15 cellular contexts compared by ENCODE assay signal in the genomic region with DNA sequence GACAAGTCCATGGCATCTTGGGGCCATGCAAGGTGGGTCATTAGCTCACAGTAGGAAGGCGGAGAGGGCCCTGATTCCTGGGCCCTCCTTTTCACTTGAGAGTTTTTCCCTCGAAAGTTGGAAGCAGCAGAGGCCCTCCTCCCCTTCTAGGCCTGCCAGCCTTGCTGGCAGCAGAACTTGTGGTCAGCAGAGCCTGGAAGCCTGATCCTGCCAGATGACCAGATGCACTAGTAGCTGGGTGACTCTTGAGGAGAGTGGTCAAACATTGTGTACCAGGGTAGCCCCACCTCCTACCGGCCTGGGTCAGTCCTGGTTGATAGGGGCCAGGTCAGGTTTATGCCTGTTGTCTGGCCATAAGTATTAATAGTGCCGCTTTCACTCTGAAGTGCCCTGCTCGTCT. TPM values are rescaled to one million over a fixed set of nuclear protein-coding genes. Genes with fewer than 3 reads are reported as not detected.
DNase-seq lines count a peak whose midpoint lies in the region; ATAC-seq, FAIRE-seq and TF ChIP-seq lines count a peak whose summit lies in the region.
"Had no signal": no experiment of that assay in that cellular context is flagged by ENCODE, and none has a peak within 500 bp of the region (broad histone marks: within the 10 kb centered on the region; RNA-seq: fewer than 3 reads in every experiment).

No MANE protein-coding gene starts in this region.

- intact Hi-C loops in PC-9 (cut with micrococcal nuclease; ENCODE audit: unreplicated experiment) (no loop called here), left colon (cut with DNase I, micrococcal nuclease) (no loop called here), PC-3 (cut with micrococcal nuclease) (no loop called here)

- peak overlapping the region; percentile 92 for H2BK15ac ChIP-seq in H1 (ENCODE audit: low read length)

- H4K20me1 ChIP-seq in PC-9 (ENCODE audit: insufficient read depth) (no peaks in the 10 kb centered on the region), H1 (replicated peaks in 1 of 2; ENCODE audit: control insufficient read depth in 1 of 2, insufficient read depth in 2 of 2, low read length in 2 of 2) (no peaks in the 10 kb centered on the region), osteoblast (ENCODE audit: insufficient read depth, low read length) (no peaks in the 10 kb centered on the region), PC-3 (ENCODE audit: low read length) (no peaks in the 10 kb centered on the region)

- peaks cover 8 to 16% (median 11%) of the 10 kb centered on the region in 3 donors for H3K4me1 Mint-ChIP-seq in CD8-positive, alpha-beta memory T cell

- ATAC-seq in left colon: no peak
- no peak for ATAC-seq in HG02970 (IDR thresholded peaks at IDR 0.05; ENCODE audit: low FRiP score, unreplicated experiment)
- ATAC-seq in PC-3: no peak
- ATAC-seq: activated CD8-positive, alpha-beta T cell treated with anti-CD3 and anti-CD28 coated beads for 36 hours had no signal

- H3K36me3 ChIP-seq in CD8-positive, alpha-beta memory T cell (ENCODE audit: insufficient read depth, low read length): no peaks in the 10 kb centered on the region
- H3K36me3 ChIP-seq in PC-9 (ENCODE audit: low read depth): no peaks in the 10 kb centered on the region; the same call in 1 of the 2 replicates
- H3K36me3 ChIP-seq in H1 (ENCODE audit: control insufficient read depth in 2 of 4, insufficient read depth in 4 of 4, low read length in 3 of 4): no peaks in the 10 kb centered on the region
- no peaks in the 10 kb centered on the region for H3K36me3 ChIP-seq in osteoblast (ENCODE audit: insufficient read depth, low read length)
- no peaks in the 10 kb centered on the region for H3K36me3 ChIP-seq in PC-3 (ENCODE audit: low read depth, low read length)

- peak overlapping the region in 2 of 7 donors; percentile 8 to 84 for H3K4me3 Mint-ChIP-seq in CD8-positive, alpha-beta memory T cell
- H3K4me3 Mint-ChIP-seq: activated CD8-positive, alpha-beta T cell treated with anti-CD3 and anti-CD28 coated beads for 36 hours; stimulated activated naive CD8-positive, alpha-beta T cell treated with anti-CD3 and anti-CD28 coated beads, Interleukin-15, Interleukin-2, amounts not matched to agents 100 ng/mL and 50 ng/mL, for 24 hours had no signal

- no peaks in the 10 kb centered on the region; the same call in 1 of the 2 replicates for H3K79me1 ChIP-seq in H1 (ENCODE audit: low read depth, low read length)

- H3K4me3 ChIP-seq in CD8-positive, alpha-beta memory T cell (ENCODE audit: low read length): no peak overlapping the region
- H3K4me3 ChIP-seq in PC-9: no peak overlapping the region
- H3K4me3 ChIP-seq in H1 (ENCODE audit: extremely low read depth in 1 of 4, insufficient read depth in 2 of 4, low read depth in 3 of 4, low read length in 4 of 4): no peak overlapping the region
- H3K4me3 ChIP-seq in osteoblast (ENCODE audit: insufficient read depth, low read length): no peak overlapping the region
- no peak overlapping the region for H3K4me3 ChIP-seq in PC-3 (ENCODE audit: low read length)
- H3K4me3 ChIP-seq: HAP-1 had no signal

- H3K4me1 ChIP-seq in CD8-positive, alpha-beta memory T cell (ENCODE audit: insufficient read depth, low read length): peaks cover 5% of the 10 kb centered on the region
- H3K4me1 ChIP-seq in PC-9 (replicated peaks; ENCODE audit: insufficient read depth): peaks cover 66% of the 10 kb centered on the region
- peaks cover under 1 to 14% (median 12%) of the 10 kb centered on the region in 4 experiments for H3K4me1 ChIP-seq in H1 (replicated peaks in 1 of 4; ENCODE audit: control insufficient read depth in 3 of 4, insufficient read depth in 4 of 4, low read length in 3 of 4)
- peaks cover 8% of the 10 kb centered on the region for H3K4me1 ChIP-seq in osteoblast (ENCODE audit: insufficient read depth, low read length)
- peaks cover 25% of the 10 kb centered on the region for H3K4me1 ChIP-seq in PC-3 (ENCODE audit: insufficient read depth, low read length)

- H3K9me2 ChIP-seq in PC-9 (ENCODE audit: insufficient read depth): no peaks in the 10 kb centered on the region
- H3K9me2 ChIP-seq in PC-3 (replicated peaks; ENCODE audit: low read length): no peaks in the 10 kb centered on the region

- H3F3A ChIP-seq in PC-9 (ENCODE audit: insufficient read depth, low read depth) (peaks cover 80% of the 10 kb centered on the region), PC-3 (ENCODE audit: low read length, unreplicated experiment) (peaks cover 8% of the 10 kb centered on the region)

- no peak overlapping the region for H3K14ac ChIP-seq in H1 (ENCODE audit: insufficient read length)

- H3K36me3 Mint-ChIP-seq in CD8-positive, alpha-beta memory T cell: peaks cover 0 to 6% (median 0%) of the 10 kb centered on the region in 3 donors

- H3K23ac ChIP-seq in H1 (ENCODE audit: insufficient read length): no peak overlapping the region

- no peak overlapping the region for H2AFZ ChIP-seq in PC-9
- no peak overlapping the region for H2AFZ ChIP-seq in H1 (ENCODE audit: low read length)
- H2AFZ ChIP-seq in osteoblast (ENCODE audit: low read length): no peak overlapping the region
- H2AFZ ChIP-seq in PC-3 (ENCODE audit: low read length): no peak overlapping the region

- no peak overlapping the region for H3K56ac ChIP-seq in H1 (replicated peaks; ENCODE audit: insufficient read length, low read depth, low read length)

- 77% methylated on average over 5 of the region's 5 CpGs; no CpG with 5 or more reads in 1 of the 2 experiments for WGBS in H1 (ENCODE audit: extremely low coverage in 1 of 2, insufficient coverage in 1 of 2, insufficient read length in 1 of 2, insufficient replicate concordance in 2 of 2, low coverage in 1 of 2, low lambda C conversion rate in 2 of 2, missing lambda C conversion rate in 1 of 2), 2 experiments

- H3K4ac ChIP-seq in H1 (replicated peaks; ENCODE audit: insufficient read length, low read depth, low read length): no peak overlapping the region

- H3K79me2 ChIP-seq in PC-9 (ENCODE audit: low read depth) (peaks cover 11% of the 10 kb centered on the region), H1 (ENCODE audit: control insufficient read depth in 1 of 2, insufficient read depth in 2 of 2, low read length in 2 of 2) (peaks cover 4 to 12% of the 10 kb centered on the region in 2 experiments; a peak in 3 of 4 replicates), osteoblast (ENCODE audit: insufficient read depth, low read length) (peaks cover 5% of the 10 kb centered on the region), PC-3 (ENCODE audit: low read length) (peaks cover 7% of the 10 kb centered on the region)

- BruUV-seq in PC-9 (replicated peaks; lab: Mats Ljungman, UMichigan) (no TSS peak), PC-3 (replicated peaks; lab: Mats Ljungman, UMichigan) (no TSS peak)

- no peak for FAIRE-seq in H1 (lab: Jason Lieb, UNC)

- no peaks in the 10 kb centered on the region for H3K27me3 Mint-ChIP-seq in CD8-positive, alpha-beta memory T cell
- H3K27me3 Mint-ChIP-seq: activated CD8-positive, alpha-beta T cell treated with anti-CD3 and anti-CD28 coated beads for 36 hours; progenitor cell of endocrine pancreas; stimulated activated naive CD8-positive, alpha-beta T cell treated with anti-CD3 and anti-CD28 coated beads, Interleukin-15, Interleukin-2, amounts not matched to agents 100 ng/mL and 50 ng/mL, for 24 hours had no signal

- peak overlapping the region; percentile 7; the same call in 1 of the 2 replicates for H2BK12ac ChIP-seq in H1 (ENCODE audit: low read depth, low read length)

- no peak for DNase-seq in CD8-positive, alpha-beta memory T cell
- DNase-seq in PC-9 (no peak), H1 (ENCODE audit: low read depth in 1 of 2, low spot score in 2 of 2) (no peak), osteoblast (ENCODE audit: insufficient read length, low spot score, missing footprints) (peak; percentile 81), NCI-H2227 treated with DMSO at 0.1 percent for 48 hours (lab: John Stamatoyannopoulos, UW) (no peak), left colon (no peak), PC-3 (no peak)
- DNase-seq: activated CD8-positive, alpha-beta T cell treated with anti-CD3 and anti-CD28 coated beads for 36 hours; DMS79 treated with DMSO at 0.1 percent for 48 hours; NCI-H2081; NCI-H524 treated with DMSO at 0.1 percent for 48 hours had no signal

- CTCF ChIA-PET in CD8-positive, alpha-beta memory T cell (lab: Charles Lee): interaction anchor here (0.7 kb wide), 1 partner anchor 17 kb away, joined by 3 read pairs; no protein-coding TSS in a partner anchor
- CTCF ChIA-PET in PC-9 (lab: Charles Lee): no interaction called here
- CTCF ChIA-PET in H1 (lab: Charles Lee; ENCODE audit: partially characterized antibody): interaction anchor here (1.8 to 4.1 kb wide), 3 partner anchors 11 to 70 kb away, joined by 7 to 29 read pairs (median 9); no protein-coding TSS in a partner anchor
- CTCF ChIA-PET in PC-3 (lab: Charles Lee): interaction anchor here (0.9 kb wide), 1 partner anchor 16 kb away, joined by 3 read pairs; the partner anchor contains the start of gene SMIM29

- H4K8ac ChIP-seq in H1 (ENCODE audit: extremely low read depth, insufficient read depth, low read length): no peak overlapping the region

- H4K91ac ChIP-seq in H1 (replicated peaks; ENCODE audit: insufficient read length, low read length): peak overlapping the region; percentile 32

- no peaks in the 10 kb centered on the region for H3K27me3 ChIP-seq in CD8-positive, alpha-beta memory T cell (ENCODE audit: insufficient read depth, low read length, poor library complexity, severe bottlenecking)
- H3K27me3 ChIP-seq in PC-9 (ENCODE audit: insufficient read depth, low read depth) (no peaks in the 10 kb centered on the region), H1 (replicated peaks in 1 of 4; ENCODE audit: control insufficient read depth in 3 of 4, extremely low read depth in 1 of 4, insufficient read depth in 3 of 4, low read length in 3 of 4) (no peaks in the 10 kb centered on the region), osteoblast (ENCODE audit: insufficient read depth, low read length) (no peaks in the 10 kb centered on the region), PC-3 (ENCODE audit: low read length) (no peaks in the 10 kb centered on the region)

- no peak for TF ChIP-seq POLR2A in H1 (IDR thresholded peaks at IDR 0.05; ENCODE audit: control extremely low read depth in 1 of 2, low read depth in 2 of 2, low read length in 2 of 2)

- H3K9me3 Mint-ChIP-seq in CD8-positive, alpha-beta memory T cell: no peaks in the 10 kb centered on the region
- H3K9me3 Mint-ChIP-seq: activated CD8-positive, alpha-beta T cell treated with anti-CD3 and anti-CD28 coated beads for 36 hours; stimulated activated naive CD8-positive, alpha-beta T cell treated with anti-CD3 and anti-CD28 coated beads, Interleukin-15, Interleukin-2, amounts not matched to agents 100 ng/mL and 50 ng/mL, for 24 hours had no signal

- peak overlapping the region; percentile 90; the same call in 1 of the 2 replicates for H2BK20ac ChIP-seq in H1 (ENCODE audit: low read length)

- H3K27ac ChIP-seq in CD8-positive, alpha-beta memory T cell (ENCODE audit: low read depth, low read length): no peak overlapping the region
- H3K27ac ChIP-seq in PC-9 (peak overlapping the region; percentile 35; the same call in 1 of the 2 replicates), H1 (ENCODE audit: low read depth, low read length) (no peak overlapping the region), osteoblast (ENCODE audit: low read depth, low read length) (no peak overlapping the region), PC-3 (ENCODE audit: low read length) (no peak overlapping the region)

- no peak for TF ChIP-seq EP300 in H1 (IDR thresholded peaks at IDR 0.05; ENCODE audit: borderline replicate concordance in 1 of 2, low read depth in 2 of 2, low read length in 2 of 2)

- peaks cover 9% of the 10 kb centered on the region for H3K23me2 ChIP-seq in H1 (ENCODE audit: low read depth, low read length)

- no peak for TF ChIP-seq RAD21 in H1 (IDR thresholded peaks at IDR 0.05 in 1 of 2, conservative IDR thresholded peaks at IDR 0.05 in 1 of 2; ENCODE audit: low read depth in 2 of 2, low read length in 2 of 2)

- TF ChIP-seq CTCF in PC-9 (conservative IDR thresholded peaks at IDR 0.05): no peak
- no peak for TF ChIP-seq CTCF in H1 (IDR thresholded peaks at IDR 0.05; ENCODE audit: control extremely low read depth in 1 of 3, insufficient read depth in 1 of 3, low read depth in 1 of 3, low read length in 3 of 3)
- TF ChIP-seq CTCF in osteoblast (IDR thresholded peaks at IDR 0.05; ENCODE audit: extremely low read depth, low read depth, low read length): no peak
- no peak for TF ChIP-seq CTCF in PC-3 (conservative IDR thresholded peaks at IDR 0.05; ENCODE audit: low read depth, low read length)

- H3K27ac Mint-ChIP-seq in CD8-positive, alpha-beta memory T cell: peak overlapping the region in 6 of 8 donors; percentile 16 to 83 (median 64)
- H3K27ac Mint-ChIP-seq: activated CD8-positive, alpha-beta T cell treated with anti-CD3 and anti-CD28 coated beads for 36 hours; progenitor cell of endocrine pancreas; stimulated activated naive CD8-positive, alpha-beta T cell treated with anti-CD3 and anti-CD28 coated beads, Interleukin-15, Interleukin-2, amounts not matched to agents 100 ng/mL and 50 ng/mL, for 24 hours had no signal

- H3K4me2 ChIP-seq in PC-9 (no peak overlapping the region), H1 (ENCODE audit: insufficient read depth in 1 of 2, low read depth in 2 of 2, low read length in 2 of 2) (no peak overlapping the region), osteoblast (ENCODE audit: insufficient read depth, low read length) (no peak overlapping the region), PC-3 (ENCODE audit: low read length) (no peak overlapping the region)

- peak overlapping the region; percentile 44 for H2AK5ac ChIP-seq in H1 (ENCODE audit: low read depth, low read length)

- POLR2A ChIA-PET in CD8-positive, alpha-beta memory T cell (lab: Charles Lee): no interaction called here
- POLR2A ChIA-PET in PC-9 (lab: Charles Lee; ENCODE audit: unreplicated experiment) (interaction anchor here (0.7 kb wide), 1 partner anchor 11 kb away, joined by 5 read pairs; no protein-coding TSS in a partner anchor), H1 (lab: Charles Lee; ENCODE audit: partially characterized antibody) (interaction anchor here (0.5 to 9.0 kb wide), 12 partner anchors 9 to 299 kb away, joined by 3 to 191 read pairs (median 6); partner anchors contain the start of genes GRM4 and SMIM29), PC-3 (lab: Charles Lee; ENCODE audit: unreplicated experiment) (no interaction called here)

- H3K18ac ChIP-seq in H1 (ENCODE audit: extremely low read depth, low read length): peak overlapping the region; percentile 35; the same call in 1 of the 2 replicates

- no peaks in the 10 kb centered on the region for H3K9me3 ChIP-seq in CD8-positive, alpha-beta memory T cell (ENCODE audit: low read length)
- no peaks in the 10 kb centered on the region; the same call in 1 of the 2 replicates for H3K9me3 ChIP-seq in PC-9 (ENCODE audit: insufficient read depth, low read depth)
- H3K9me3 ChIP-seq in H1 (ENCODE audit: insufficient read depth in 2 of 2, low read depth in 1 of 2, low read length in 1 of 2): no peaks in the 10 kb centered on the region
- H3K9me3 ChIP-seq in osteoblast (ENCODE audit: low read depth, low read length): no peaks in the 10 kb centered on the region
- no peaks in the 10 kb centered on the region for H3K9me3 ChIP-seq in PC-3 (ENCODE audit: low read length)
- H3K9me3 ChIP-seq: HAP-1 had no signal

- H3K9ac ChIP-seq in H1 (replicated peaks in 1 of 4; ENCODE audit: extremely low read depth in 1 of 4, low read depth in 3 of 4, low read length in 3 of 4) (no peak overlapping the region; a peak in 1 of 7 replicates), PC-3 (ENCODE audit: low read length) (no peak overlapping the region)

- peak overlapping the region; percentile 34 for H2BK120ac ChIP-seq in H1 (replicated peaks; ENCODE audit: low read depth, low read length)

- no peak overlapping the region for H4K5ac ChIP-seq in H1 (ENCODE audit: insufficient read length, low read depth, low read length)

- peak overlapping the region; percentile 75; the same call in 1 of the 2 replicates for H2BK5ac ChIP-seq in H1 (ENCODE audit: low read depth, low read length)

RNA-seq across cellular contexts. Expression of gene HMGA1, which starts 3.8 kb away (rescaled TPM):
- total RNA-seq in CD8-positive, alpha-beta memory T cell: 100 to 1,000 TPM; 490 to 506 TPM
- 33.1 TPM for polyA plus RNA-seq in CD8-positive, alpha-beta memory T cell
- total RNA-seq in PC-9 (2021) (1,825 and 1,951 TPM in 2 replicates), osteoblast (59.4 and 82.8 TPM in 2 replicates), left colon (100 to 1,000 TPM; 116 to 152 TPM), PC-3 (2014; rRNA removed) (1,115 and 1,441 TPM in 2 replicates)
- total RNA-seq in H1 (2021; fragmentation: NEBNext Ultra II Directional; extraction: Animal tissue kit (Norgen Biotek cat#: 25700)): 2,636 and 2,728 TPM in 2 replicates
- polyA plus RNA-seq in H1 (2011; rRNA removed): 1,557 and 2,732 TPM in 2 replicates
- polyA plus RNA-seq in H1 (2011; cell fraction: cytosol; rRNA removed): 964 TPM
- 1,246 TPM for polyA plus RNA-seq in H1 (2011; cell fraction: nucleus; rRNA removed)
- 1,617 to 2,329 TPM (median 2,130 TPM) in 4 replicates for polyA plus RNA-seq in H1 (2012, experiment 1 of 2)
- polyA plus RNA-seq in H1 (2012, experiment 2 of 2): 2,251 TPM
- polyA plus RNA-seq in H1 (2013, experiment 1 of 2): 2,575 TPM
- 2,634 TPM for polyA plus RNA-seq in H1 (2013, experiment 2 of 2)
- polyA minus RNA-seq in H1 (2011; rRNA and poly(A)+ RNA removed): 338 and 485 TPM in 2 replicates
- 832 TPM for polyA minus RNA-seq in H1 (2011; cell fraction: cytosol; rRNA and poly(A)+ RNA removed)
- 540 TPM for polyA minus RNA-seq in H1 (2011; cell fraction: nucleus; rRNA and poly(A)+ RNA removed)

RNA-seq across cellular contexts. Expression of gene SMIM29, which starts 15.9 kb away (rescaled TPM):
- 10 to 100 TPM; 23.0 to 26.0 TPM for total RNA-seq in CD8-positive, alpha-beta memory T cell
- 62.5 TPM for polyA plus RNA-seq in CD8-positive, alpha-beta memory T cell
- total RNA-seq in PC-9 (2021) (32.8 and 35.2 TPM in 2 replicates), osteoblast (35.1 and 44.2 TPM in 2 replicates), left colon (10 to 100 TPM in 1 of 2 donors, 1 to 10 TPM in 1; 8.2 to 11.5 TPM), PC-3 (2014; rRNA removed) (25.8 and 26.8 TPM in 2 replicates)
- total RNA-seq in H1 (2021; fragmentation: NEBNext Ultra II Directional; extraction: Animal tissue kit (Norgen Biotek cat#: 25700)): 7.0 and 7.5 TPM in 2 replicates
- polyA plus RNA-seq in H1 (2011; rRNA removed): 22.4 and 34.7 TPM in 2 replicates
- 15.6 TPM for polyA plus RNA-seq in H1 (2011; cell fraction: cytosol; rRNA removed)
- polyA plus RNA-seq in H1 (2011; cell fraction: nucleus; rRNA removed): 15.2 TPM
- 6.4 to 10.4 TPM (median 8.7 TPM) in 4 replicates for polyA plus RNA-seq in H1 (2012, experiment 1 of 2)
- polyA plus RNA-seq in H1 (2012, experiment 2 of 2): 8.8 TPM
- 6.6 TPM for polyA plus RNA-seq in H1 (2013, experiment 1 of 2)
- polyA plus RNA-seq in H1 (2013, experiment 2 of 2): 6.5 TPM
- polyA minus RNA-seq in H1 (2011; rRNA and poly(A)+ RNA removed): 3.6 and 6.5 TPM in 2 replicates
- polyA minus RNA-seq in H1 (2011; cell fraction: cytosol; rRNA and poly(A)+ RNA removed): 6.1 TPM
- 11.5 TPM for polyA minus RNA-seq in H1 (2011; cell fraction: nucleus; rRNA and poly(A)+ RNA removed)

Comparison
In these comparisons a context has a peak if more than half of its experiments do, and no peak if none do; other contexts are left out.
1. POLR2A ChIA-PET loops: an anchor here in PC-9 (0.7 kb wide) and H1 (0.5 to 9.0 kb wide); none called in CD8-positive, alpha-beta memory T cell and PC-3.